1 cellular context compared by ENCODE assay signal in genomic region chr11:21912280-21912679, GRCh38.
TF ChIP-seq lines count a peak whose summit lies in the region.

No MANE protein-coding gene starts in this region.

TF ChIP-seq in HepG2, 621 proteins besides CTCF, POLR2A, EP300 and RAD21 (continued from another document):
- TF ChIP-seq NFIB (CRISPR knock-in tag; IDR thresholded peaks at IDR 0.05; ENCODE audit: borderline replicate concordance), result no peak
- TF ChIP-seq, protein P1, sequence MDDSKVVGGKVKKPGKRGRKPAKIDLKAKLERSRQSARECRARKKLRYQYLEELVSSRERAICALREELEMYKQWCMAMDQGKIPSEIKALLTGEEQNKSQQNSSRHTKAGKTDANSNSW (CRISPR knock-in tag; IDR thresholded peaks at IDR 0.05; ENCODE audit: borderline replicate concordance), result no peak
- no peak for TF ChIP-seq KLF15 (CRISPR knock-in tag; IDR thresholded peaks at IDR 0.05; ENCODE audit: borderline replicate concordance)
- no peak for TF ChIP-seq PITX1 (CRISPR knock-in tag; IDR thresholded peaks at IDR 0.05)
- no peak for TF ChIP-seq ZNF547 (CRISPR knock-in tag; IDR thresholded peaks at IDR 0.05)
- no peak for TF ChIP-seq ZNF761 (CRISPR knock-in tag; conservative IDR thresholded peaks at IDR 0.05)
- TF ChIP-seq, protein P2, sequence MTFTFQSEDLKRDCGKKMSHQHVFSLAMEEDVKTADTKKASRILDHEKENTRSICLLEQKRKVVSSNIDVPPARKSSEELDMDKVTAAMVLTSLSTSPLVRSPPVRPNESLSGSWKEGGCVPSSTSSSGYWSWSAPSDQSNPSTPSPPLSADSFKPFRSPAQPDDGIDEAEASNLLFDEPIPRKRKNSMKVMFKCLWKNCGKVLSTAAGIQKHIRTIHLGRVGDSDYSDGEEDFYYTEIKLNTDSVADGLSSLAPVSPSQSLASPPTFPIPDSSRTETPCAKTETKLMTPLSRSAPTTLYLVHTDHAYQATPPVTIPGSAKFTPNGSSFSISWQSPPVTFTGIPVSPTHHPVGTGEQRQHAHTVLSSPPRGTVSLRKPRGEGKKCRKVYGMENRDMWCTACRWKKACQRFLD (CRISPR knock-in tag; IDR thresholded peaks at IDR 0.05; ENCODE audit: borderline replicate concordance), result no peak
- no peak for TF ChIP-seq ZNF83 (CRISPR knock-in tag; IDR thresholded peaks at IDR 0.05; ENCODE audit: borderline replicate concordance)
- no peak for TF ChIP-seq ELF4 (CRISPR knock-in tag; IDR thresholded peaks at IDR 0.05; ENCODE audit: borderline replicate concordance)
- no peak for TF ChIP-seq ZHX1 (CRISPR knock-in tag; IDR thresholded peaks at IDR 0.05; ENCODE audit: low read depth)
- TF ChIP-seq CHD4 (IDR thresholded peaks at IDR 0.05; ENCODE audit: borderline replicate concordance, low read length), result no peak
